Comparison of ENCODE assay signal across 8 cellular contexts in the genomic region with DNA sequence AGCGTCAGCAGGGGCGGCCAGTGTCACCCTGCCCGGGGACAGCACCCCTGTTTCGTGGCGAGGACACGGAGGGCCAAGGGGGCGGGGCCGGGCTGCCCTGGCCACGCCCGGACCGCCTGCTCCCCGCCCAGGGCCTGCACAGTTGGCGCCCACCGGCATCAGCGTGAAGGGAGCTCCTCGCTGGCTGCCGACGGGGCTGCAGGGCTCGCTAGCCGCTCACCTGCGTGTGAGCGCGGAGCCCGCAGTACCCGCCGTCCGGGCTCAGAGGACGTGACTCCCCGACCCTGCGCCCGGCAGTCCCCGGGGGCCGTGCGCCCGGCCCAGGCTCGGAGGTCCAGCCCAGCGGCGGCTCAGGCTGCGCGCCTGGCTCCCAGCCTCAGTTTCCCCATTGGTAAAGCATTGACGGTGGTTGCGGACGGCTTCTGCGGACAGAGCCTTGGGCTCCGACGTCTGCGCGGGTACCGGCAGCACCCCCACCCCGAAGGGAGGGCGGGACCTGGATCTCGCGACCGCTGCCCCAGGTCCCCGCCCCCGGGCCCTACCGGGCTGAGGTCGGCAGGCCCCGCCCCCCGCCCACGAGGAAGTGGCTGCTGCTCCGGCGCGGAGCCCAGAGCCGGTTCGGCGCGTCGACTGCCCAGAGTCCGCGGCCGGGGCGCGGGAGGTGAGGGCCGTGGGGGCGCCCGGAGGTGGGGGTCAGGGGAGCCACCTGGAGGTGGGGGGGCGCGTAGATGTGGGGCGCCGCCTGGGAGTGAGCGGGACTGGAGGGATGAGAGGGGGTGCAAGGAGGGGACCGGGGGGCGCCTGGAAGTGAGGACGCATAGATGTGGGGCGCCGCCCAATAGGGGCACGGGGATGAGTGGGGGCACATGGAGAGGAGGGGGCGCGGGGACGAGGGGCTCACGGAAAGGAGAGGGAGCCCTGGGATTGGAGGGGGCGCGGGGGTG. TPM values are rescaled to one million over a fixed set of nuclear protein-coding genes. Genes with fewer than 3 reads are reported as not detected.
DNase-seq lines count a peak whose midpoint lies in the region; ATAC-seq, FAIRE-seq and TF ChIP-seq lines count a peak whose summit lies in the region.

ARPC1B (plus strand) TSS at position 610 of the 944 bp plus-strand sequence. CDS start 10,985 bp downstream, outside the sequence.

- 1% methylated on average over 68 to 94 of the region's 94 CpGs for WGBS in pancreas, 2 donors
- 1 to 2% methylated on average over 33 to 34 of the region's 94 CpGs for WGBS in tibial nerve, 2 donors

- intact Hi-C loops in pancreas (cut with DNase I), result no loop called here

- ATAC-seq in GM21360 (IDR thresholded peaks at IDR 0.05; ENCODE audit: unreplicated experiment) (peak; percentile 49), pancreas (peak; percentile 80 to 88 (median 84))

- H3K4me1 ChIP-seq in pancreas (peaks cover 0 to 12% (median 0%) of the 10 kb centered on the region in 3 donors), tibial nerve (peaks cover 0 to 71% (median 16%) of the 10 kb centered on the region in 4 donors)

- TF ChIP-seq CTCF in pancreas (IDR thresholded peaks at IDR 0.05) (no peak), tibial nerve (IDR thresholded peaks at IDR 0.05) (no peak)

- H3K9me3 ChIP-seq in pancreas (no peaks in the 10 kb centered on the region), tibial nerve (no peaks in the 10 kb centered on the region)

- H3K4me3 ChIP-seq in pancreas (peak within 1 kb of the TSS; percentile 61 to 97 (median 89)), tibial nerve (peak within 1 kb of the TSS; percentile 81 to 99 (median 92))

- TF ChIP-seq EP300 in tibial nerve (IDR thresholded peaks at IDR 0.05), result peak in 1 of 2 donors; percentile 44

- peak within 1 kb of the TSS; percentile 62 to 78 (median 66) for H3K27ac ChIP-seq in pancreas
- peak within 1 kb of the TSS; percentile 82 to 98 (median 90) for H3K27ac ChIP-seq in tibial nerve

- DNase-seq in DMS153 treated with DMSO at 0.1 percent for 48 hours (lab: John Stamatoyannopoulos, UW; ENCODE audit: unreplicated experiment), result peak; percentile 22
- peak; percentile 39 for DNase-seq in HT1080 (ENCODE audit: low read depth)
- DNase-seq in SK-N-DZ (ENCODE audit: low spot score), result peak; percentile 63
- peak; percentile 89 for DNase-seq in activated naive CD4-positive, alpha-beta T cell treated with Interleukin-2 at 50 U/mL for 16 hours
- no peak for DNase-seq in glomerular endothelial cell (ENCODE audit: extremely low read depth, low read depth, low spot score)
- peak; percentile 81 to 90 (median 86) for DNase-seq in pancreas
- peak; percentile 63 to 67 for DNase-seq in tibial nerve (ENCODE audit: low spot score in 2 of 2)

- H3K27me3 ChIP-seq in pancreas (no peaks in the 10 kb centered on the region), tibial nerve (no peaks in the 10 kb centered on the region)

- no peaks in the 10 kb centered on the region for H3K36me3 ChIP-seq in pancreas
- H3K36me3 ChIP-seq in tibial nerve, result peaks cover 0 to 16% (median 7%) of the 10 kb centered on the region in 3 donors

- FAIRE-seq in pancreas (lab: Jason Lieb, UNC), result no peak

- TF ChIP-seq POLR2A in tibial nerve (IDR thresholded peaks at IDR 0.05), result peak; percentile 3 to 50

RNA-seq across cellular contexts. Expression of gene ARPC1B, which starts in this region (rescaled TPM):
- total RNA-seq in HT1080 (2014; rRNA removed; shearing (Covaris generic)), result 308 and 360 TPM in 2 replicates
- polyA plus RNA-seq in HT1080 (2015; cell fraction: cytosol; rRNA removed), result 295 and 330 TPM in 2 replicates
- polyA plus RNA-seq in HT1080 (2015; cell fraction: nucleus; rRNA removed), result 140 and 155 TPM in 2 replicates
- polyA plus RNA-seq in SK-N-DZ (2014; cell fraction: cytosol; rRNA removed), result 66.4 and 80.1 TPM in 2 replicates
- polyA plus RNA-seq in SK-N-DZ (2014; cell fraction: nucleus; rRNA removed), result 52.1 and 61.5 TPM in 2 replicates
- 509 and 602 TPM in 2 replicates for total RNA-seq in glomerular endothelial cell
- total RNA-seq in pancreas, result 10 to 100 TPM; 14.4 to 70.4 (median 29.6) TPM
- polyA plus RNA-seq in pancreas, result 10 to 100 TPM; 50.3 to 59.6 TPM
- 100 to 1,000 TPM; 178 to 337 (median 306) TPM for total RNA-seq in tibial nerve
